Comparison of ENCODE assay signal across 1 cellular context in the genomic region with DNA sequence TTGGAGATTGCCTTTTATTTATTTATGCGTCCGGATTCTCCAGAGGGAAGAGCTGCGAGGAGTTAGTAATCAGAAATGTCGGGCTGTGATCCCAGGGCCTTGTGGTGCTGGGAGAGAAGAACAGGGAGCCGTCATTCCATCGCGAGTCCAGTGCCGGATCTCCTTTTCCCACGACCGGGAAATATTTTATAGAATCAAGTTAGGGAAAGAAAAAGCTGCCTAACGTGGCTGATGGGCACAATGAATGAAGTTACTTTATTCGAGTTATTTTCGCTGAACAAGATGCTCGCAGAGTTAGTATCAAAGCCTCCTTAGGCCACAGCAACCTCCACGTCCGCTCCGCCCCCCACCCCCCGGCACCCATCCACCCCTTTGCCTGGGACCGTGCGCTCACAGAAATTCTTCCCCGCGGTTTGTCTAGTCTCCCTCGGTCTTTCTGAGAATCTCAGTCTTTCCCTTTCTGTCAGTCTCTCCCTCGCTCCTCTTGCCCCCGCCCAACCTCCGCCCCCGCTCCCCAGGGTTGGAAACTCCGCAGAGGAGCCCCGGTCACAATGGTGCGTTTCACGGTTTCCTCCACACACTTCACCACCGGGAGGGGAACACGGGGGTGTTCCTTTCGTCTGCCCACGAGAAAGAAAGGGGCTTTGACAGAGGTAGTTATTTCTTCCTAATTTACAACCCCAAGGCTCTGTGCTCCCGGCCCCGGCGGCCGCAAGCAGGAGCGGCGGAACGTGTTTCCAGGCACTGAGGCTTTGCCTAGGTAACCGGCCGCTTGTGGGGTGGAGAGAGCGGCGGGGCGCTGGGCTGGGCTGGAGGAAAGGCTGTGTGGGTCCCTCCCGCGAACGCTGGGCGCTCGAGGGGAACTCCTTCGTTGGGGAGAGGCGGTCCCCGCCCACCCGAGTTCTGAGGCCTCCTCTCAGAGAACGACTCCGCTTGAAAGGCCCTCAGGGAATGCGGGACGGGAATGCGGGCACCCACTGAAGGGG.
TF ChIP-seq lines count a peak whose summit lies in the region.

No MANE protein-coding gene starts in this region.

TF ChIP-seq in GM23338, 12 proteins besides CTCF, POLR2A, EP300 and RAD21 (continued from another document):
- TF ChIP-seq, protein P1, sequence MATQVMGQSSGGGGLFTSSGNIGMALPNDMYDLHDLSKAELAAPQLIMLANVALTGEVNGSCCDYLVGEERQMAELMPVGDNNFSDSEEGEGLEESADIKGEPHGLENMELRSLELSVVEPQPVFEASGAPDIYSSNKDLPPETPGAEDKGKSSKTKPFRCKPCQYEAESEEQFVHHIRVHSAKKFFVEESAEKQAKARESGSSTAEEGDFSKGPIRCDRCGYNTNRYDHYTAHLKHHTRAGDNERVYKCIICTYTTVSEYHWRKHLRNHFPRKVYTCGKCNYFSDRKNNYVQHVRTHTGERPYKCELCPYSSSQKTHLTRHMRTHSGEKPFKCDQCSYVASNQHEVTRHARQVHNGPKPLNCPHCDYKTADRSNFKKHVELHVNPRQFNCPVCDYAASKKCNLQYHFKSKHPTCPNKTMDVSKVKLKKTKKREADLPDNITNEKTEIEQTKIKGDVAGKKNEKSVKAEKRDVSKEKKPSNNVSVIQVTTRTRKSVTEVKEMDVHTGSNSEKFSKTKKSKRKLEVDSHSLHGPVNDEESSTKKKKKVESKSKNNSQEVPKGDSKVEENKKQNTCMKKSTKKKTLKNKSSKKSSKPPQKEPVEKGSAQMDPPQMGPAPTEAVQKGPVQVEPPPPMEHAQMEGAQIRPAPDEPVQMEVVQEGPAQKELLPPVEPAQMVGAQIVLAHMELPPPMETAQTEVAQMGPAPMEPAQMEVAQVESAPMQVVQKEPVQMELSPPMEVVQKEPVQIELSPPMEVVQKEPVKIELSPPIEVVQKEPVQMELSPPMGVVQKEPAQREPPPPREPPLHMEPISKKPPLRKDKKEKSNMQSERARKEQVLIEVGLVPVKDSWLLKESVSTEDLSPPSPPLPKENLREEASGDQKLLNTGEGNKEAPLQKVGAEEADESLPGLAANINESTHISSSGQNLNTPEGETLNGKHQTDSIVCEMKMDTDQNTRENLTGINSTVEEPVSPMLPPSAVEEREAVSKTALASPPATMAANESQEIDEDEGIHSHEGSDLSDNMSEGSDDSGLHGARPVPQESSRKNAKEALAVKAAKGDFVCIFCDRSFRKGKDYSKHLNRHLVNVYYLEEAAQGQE (IDR thresholded peaks at IDR 0.05; ENCODE audit: unreplicated experiment) = no peak
- TF ChIP-seq STAT1 (IDR thresholded peaks at IDR 0.05; ENCODE audit: unreplicated experiment) (no peak), ZNF331 (CRISPR knock-in tag; IDR thresholded peaks at IDR 0.05; ENCODE audit: low read depth) (no peak), EZH2phosphoT487 (IDR thresholded peaks at IDR 0.05; ENCODE audit: unreplicated experiment) (peak; percentile 90), JUNB (IDR thresholded peaks at IDR 0.05; ENCODE audit: unreplicated experiment) (no peak), CREB1 (CRISPR knock-in tag; IDR thresholded peaks at IDR 0.05; ENCODE audit: low read depth) (no peak)
